In the genomic region with DNA sequence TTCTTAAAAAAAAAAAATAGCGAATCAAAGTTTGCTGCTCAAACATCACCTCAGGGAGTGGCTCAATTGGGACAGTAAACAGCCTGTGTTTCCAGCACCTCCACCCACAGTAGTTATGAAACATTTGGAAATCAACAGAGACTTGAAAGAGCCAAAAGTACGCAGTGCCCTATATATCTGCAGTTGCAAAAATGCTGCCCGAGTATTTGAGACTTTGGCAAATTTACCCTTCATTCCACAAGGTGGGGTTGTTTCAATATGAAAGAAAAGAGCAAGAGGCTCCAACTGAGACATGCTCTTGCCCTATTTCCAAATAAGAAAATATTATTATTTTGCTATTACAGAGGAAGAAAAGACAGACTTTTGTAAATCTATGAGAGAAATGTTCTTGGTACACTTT, we compare ENCODE assay signal across 8 cellular contexts.
DNase-seq lines count a peak whose midpoint lies in the region; ATAC-seq and TF ChIP-seq lines count a peak whose summit lies in the region.

No MANE protein-coding gene starts in this region.

- H3K36me3 ChIP-seq in neural progenitor cell: no peaks in the 10 kb centered on the region

- H3K36me3 Mint-ChIP-seq in neural progenitor cell: no peaks in the 10 kb centered on the region
- no peaks in the 10 kb centered on the region for H3K36me3 Mint-ChIP-seq in CD4-positive, alpha-beta T cell (ENCODE audit: low read depth)

- H3K27ac Mint-ChIP-seq in neural progenitor cell: no peak overlapping the region
- no peak overlapping the region for H3K27ac Mint-ChIP-seq in CD4-positive, alpha-beta T cell

- H3K4me3 ChIP-seq in GM12875 (ENCODE audit: low read depth, low read length) (no peak overlapping the region), neural progenitor cell (no peak overlapping the region)

- DNase-seq in NCI-H2227 treated with DMSO at 0.1 percent for 48 hours (lab: John Stamatoyannopoulos, UW): peak; percentile 61
- DNase-seq in cerebellar cortex (ENCODE audit: low spot score): peak; percentile 4
- peak; percentile 62 for DNase-seq in neural progenitor cell (ENCODE audit: low spot score)
- DNase-seq in NCI-H2081 treated with DMSO at 0.1 percent for 48 hours (lab: John Stamatoyannopoulos, UW): no peak
- DNase-seq in CD4-positive, alpha-beta T cell: no peak
- DNase-seq in ureter (ENCODE audit: low spot score): no peak

- no peaks in the 10 kb centered on the region for H4K20me1 ChIP-seq in neural progenitor cell (ENCODE audit: low read depth)

- H3K9ac ChIP-seq in neural progenitor cell: no peak overlapping the region

- H3K4me3 Mint-ChIP-seq in neural progenitor cell: no peak overlapping the region
- no peak overlapping the region for H3K4me3 Mint-ChIP-seq in CD4-positive, alpha-beta T cell

- H3K27me3 Mint-ChIP-seq in neural progenitor cell (ENCODE audit: insufficient read depth, low read depth): no peaks in the 10 kb centered on the region
- H3K27me3 Mint-ChIP-seq in CD4-positive, alpha-beta T cell: no peaks in the 10 kb centered on the region

- no peaks in the 10 kb centered on the region for H3F3A ChIP-seq in neural progenitor cell (ENCODE audit: low read depth)

- POLR2A ChIA-PET in CD4-positive, alpha-beta T cell (lab: Charles Lee): no interaction called here

- no peaks in the 10 kb centered on the region for H3K79me2 ChIP-seq in neural progenitor cell (ENCODE audit: low read depth)

- no peaks in the 10 kb centered on the region for H3K4me1 ChIP-seq in neural progenitor cell

- H3K4me2 ChIP-seq in neural progenitor cell: no peak overlapping the region

- no peak for ATAC-seq in GM18909 (IDR thresholded peaks at IDR 0.05; ENCODE audit: poor library complexity, unreplicated experiment)
- no peak for ATAC-seq in CD4-positive, alpha-beta T cell (ENCODE audit: poor library complexity)

- H3K9me3 ChIP-seq in neural progenitor cell (ENCODE audit: low read depth): no peaks in the 10 kb centered on the region
- H3K9me3 ChIP-seq in CD4-positive, alpha-beta T cell (ENCODE audit: control insufficient read depth, low read length): no peaks in the 10 kb centered on the region

- H2AFZ ChIP-seq in neural progenitor cell (replicated peaks): no peak overlapping the region

- no peaks in the 10 kb centered on the region for H3K4me1 Mint-ChIP-seq in neural progenitor cell
- no peaks in the 10 kb centered on the region for H3K4me1 Mint-ChIP-seq in CD4-positive, alpha-beta T cell (ENCODE audit: low read depth)

- no peak overlapping the region for H3K27ac ChIP-seq in neural progenitor cell
- H3K27ac ChIP-seq in CD4-positive, alpha-beta T cell (ENCODE audit: low read depth, low read length): no peak overlapping the region

- peak; percentile 10; the same call in 1 of the 2 replicates for TF ChIP-seq CTCF in GM12875 (IDR thresholded peaks at IDR 0.05; ENCODE audit: borderline replicate concordance, insufficient read depth, low read depth, low read length)
- TF ChIP-seq CTCF in neural progenitor cell (IDR thresholded peaks at IDR 0.05): peak; percentile 64
- no peak for TF ChIP-seq CTCF in CD4-positive, alpha-beta T cell (IDR thresholded peaks at IDR 0.05)

- CTCF ChIA-PET in CD4-positive, alpha-beta T cell (lab: Charles Lee): no interaction called here

- no peaks in the 10 kb centered on the region for H3K9me3 Mint-ChIP-seq in neural progenitor cell
- no peaks in the 10 kb centered on the region for H3K9me3 Mint-ChIP-seq in CD4-positive, alpha-beta T cell

- intact Hi-C loops in CD4-positive, alpha-beta T cell (cut with DNase I, micrococcal nuclease): no loop called here

- H3K27me3 ChIP-seq in neural progenitor cell: no peaks in the 10 kb centered on the region
- H3K27me3 ChIP-seq in CD4-positive, alpha-beta T cell (ENCODE audit: control insufficient read depth, insufficient read depth, low read length): no peaks in the 10 kb centered on the region

Comparison
In these comparisons a context has a peak if more than half of its experiments do, and no peak if none do; other contexts are left out.
1. DNase-seq: peak in NCI-H2227 treated with DMSO at 0.1 percent for 48 hours (single experiment), cerebellar cortex (single experiment) and neural progenitor cell (single experiment); none in NCI-H2081 treated with DMSO at 0.1 percent for 48 hours (single experiment), CD4-positive, alpha-beta T cell (0 of 10) and ureter (single experiment).